Comparison of ENCODE assay signal across 20 cellular contexts in genomic region chr3:14462738-14463137, GRCh38.
DNase-seq lines count a peak whose midpoint lies in the region; ATAC-seq and TF ChIP-seq lines count a peak whose summit lies in the region.
"Had no signal": no experiment of that assay in that cellular context is flagged by ENCODE, and none has a peak within 500 bp of the region (broad histone marks: within the 10 kb centered on the region; RNA-seq: fewer than 3 reads in every experiment).

No MANE protein-coding gene starts in this region.

- H3K4me1 ChIP-seq in CD4-positive, CD25-positive, alpha-beta regulatory T cell (ENCODE audit: control insufficient read depth, insufficient read depth, low read length, poor library complexity, severe bottlenecking) = no peaks in the 10 kb centered on the region
- H3K4me1 ChIP-seq in neural progenitor cell = peaks cover 26% of the 10 kb centered on the region

- peaks cover 86% of the 10 kb centered on the region for H3K36me3 ChIP-seq in CD4-positive, CD25-positive, alpha-beta regulatory T cell (ENCODE audit: control insufficient read depth, insufficient read depth, low read length)
- H3K36me3 ChIP-seq in neural progenitor cell = no peaks in the 10 kb centered on the region

- H3K27me3 Mint-ChIP-seq in CD4-positive, CD25-positive, alpha-beta regulatory T cell = no peaks in the 10 kb centered on the region
- H3K27me3 Mint-ChIP-seq in activated T-helper 2 cell treated with anti-CD3 and anti-CD28 coated beads, Interferon-gamma antibody, Interleukin-2, Interleukin-4, amounts not matched to agents 10 μg/mL and 5 μg/mL and 100 μg/mL, durations not matched to agents 14 hours and 24 hours and 36 hours (ENCODE audit: low read depth) = no peaks in the 10 kb centered on the region
- H3K27me3 Mint-ChIP-seq in neural progenitor cell (ENCODE audit: insufficient read depth, low read depth) = peaks cover 7% of the 10 kb centered on the region

- H3K27ac Mint-ChIP-seq in CD4-positive, CD25-positive, alpha-beta regulatory T cell = peak overlapping the region; percentile 26 to 78 (median 67)
- peak overlapping the region; percentile 29 for H3K27ac Mint-ChIP-seq in activated T-helper 2 cell treated with anti-CD3 and anti-CD28 coated beads, Interferon-gamma antibody, Interleukin-2, Interleukin-4, amounts not matched to agents 10 μg/mL and 5 μg/mL and 100 μg/mL, durations not matched to agents 14 hours and 24 hours and 36 hours
- peak overlapping the region; percentile 43 for H3K27ac Mint-ChIP-seq in neural progenitor cell
- H3K27ac Mint-ChIP-seq: H9 had no signal

- H3K79me2 ChIP-seq in neural progenitor cell (ENCODE audit: low read depth) = no peaks in the 10 kb centered on the region

- no peak for ATAC-seq in CD4-positive, CD25-positive, alpha-beta regulatory T cell (ENCODE audit: low read depth in 2 of 2)
- ATAC-seq: GM12878, sciatic nerve had no signal

- H3K9ac ChIP-seq in neural progenitor cell = no peak overlapping the region

- H3K4me3 ChIP-seq in CD4-positive, CD25-positive, alpha-beta regulatory T cell (ENCODE audit: low read depth, low read length) = no peak overlapping the region
- H3K4me3 ChIP-seq in neural progenitor cell = no peak overlapping the region
- no peak overlapping the region for H3K4me3 ChIP-seq in coronary artery
- H3K4me3 ChIP-seq: GM12878, suprapubic skin had no signal

- intact Hi-C loops in activated T-helper 2 cell treated with anti-CD3 and anti-CD28 coated beads, Interferon-gamma antibody, Interleukin-2, Interleukin-4, amounts not matched to agents 10 μg/mL and 5 μg/mL and 100 μg/mL, durations not matched to agents 14 hours and 24 hours and 36 hours (cut with micrococcal nuclease) = no loop called here

- peaks cover 0 to 5% (median 1%) of the 10 kb centered on the region in 4 donors for H3K4me1 Mint-ChIP-seq in CD4-positive, CD25-positive, alpha-beta regulatory T cell
- H3K4me1 Mint-ChIP-seq in activated T-helper 2 cell treated with anti-CD3 and anti-CD28 coated beads, Interferon-gamma antibody, Interleukin-2, Interleukin-4, amounts not matched to agents 10 μg/mL and 5 μg/mL and 100 μg/mL, durations not matched to agents 14 hours and 24 hours and 36 hours (ENCODE audit: low read depth) = peaks cover 10% of the 10 kb centered on the region
- H3K4me1 Mint-ChIP-seq in neural progenitor cell = peaks cover 37% of the 10 kb centered on the region

- H3F3A ChIP-seq in neural progenitor cell (ENCODE audit: low read depth) = peaks cover 15% of the 10 kb centered on the region

- H3K4me3 Mint-ChIP-seq in CD4-positive, CD25-positive, alpha-beta regulatory T cell = no peak overlapping the region
- H3K4me3 Mint-ChIP-seq in activated T-helper 2 cell treated with anti-CD3 and anti-CD28 coated beads, Interferon-gamma antibody, Interleukin-2, Interleukin-4, amounts not matched to agents 10 μg/mL and 5 μg/mL and 100 μg/mL, durations not matched to agents 14 hours and 24 hours and 36 hours (ENCODE audit: low read depth) = no peak overlapping the region
- H3K4me3 Mint-ChIP-seq in neural progenitor cell = peak overlapping the region; percentile 8
- H3K4me3 Mint-ChIP-seq: H9, immature natural killer cell had no signal

- H2AFZ ChIP-seq in neural progenitor cell (replicated peaks) = no peak overlapping the region

- no peak overlapping the region for H3K27ac ChIP-seq in CD4-positive, CD25-positive, alpha-beta regulatory T cell (ENCODE audit: insufficient read depth, low read length, poor library complexity, severe bottlenecking)
- H3K27ac ChIP-seq in neural progenitor cell (no peak overlapping the region), coronary artery (no peak overlapping the region)
- H3K27ac ChIP-seq: 22Rv1, C4-2B, suprapubic skin had no signal

- peaks cover 24% of the 10 kb centered on the region for H3K36me3 Mint-ChIP-seq in CD4-positive, CD25-positive, alpha-beta regulatory T cell
- peaks cover 47% of the 10 kb centered on the region for H3K36me3 Mint-ChIP-seq in activated T-helper 2 cell treated with anti-CD3 and anti-CD28 coated beads, Interferon-gamma antibody, Interleukin-2, Interleukin-4, amounts not matched to agents 10 μg/mL and 5 μg/mL and 100 μg/mL, durations not matched to agents 14 hours and 24 hours and 36 hours (ENCODE audit: low read depth)
- H3K36me3 Mint-ChIP-seq in neural progenitor cell = peaks cover 6% of the 10 kb centered on the region

- TF ChIP-seq CTCF in neural progenitor cell (IDR thresholded peaks at IDR 0.05) (no peak), coronary artery (IDR thresholded peaks at IDR 0.05) (no peak)

- peak overlapping the region; percentile 39 for H3K4me2 ChIP-seq in neural progenitor cell

- no peaks in the 10 kb centered on the region for H3K27me3 ChIP-seq in CD4-positive, CD25-positive, alpha-beta regulatory T cell (ENCODE audit: control insufficient read depth, insufficient read depth, low read length)
- H3K27me3 ChIP-seq in neural progenitor cell = no peaks in the 10 kb centered on the region
- H3K27me3 ChIP-seq: suprapubic skin had no signal

- H4K20me1 ChIP-seq in neural progenitor cell (ENCODE audit: low read depth) = peaks cover 9% of the 10 kb centered on the region

- peak; percentile 29 for DNase-seq in NCI-H146 (lab: John Stamatoyannopoulos, UW)
- no peak for DNase-seq in NCI-H146 treated with DMSO at 0.1 percent for 48 hours (lab: John Stamatoyannopoulos, UW; ENCODE audit: unreplicated experiment)
- DNase-seq in CD4-positive, CD25-positive, alpha-beta regulatory T cell = no peak
- no peak for DNase-seq in activated T-helper 2 cell treated with anti-CD3 and anti-CD28 coated beads, Interferon-gamma antibody, Interleukin-2, Interleukin-4, amounts not matched to agents 10 μg/mL and 5 μg/mL and 100 μg/mL, durations not matched to agents 14 hours and 24 hours and 36 hours (ENCODE audit: low spot score)
- DNase-seq in neural progenitor cell (ENCODE audit: low spot score) = no peak
- no peak for DNase-seq in coronary artery (ENCODE audit: low spot score)
- DNase-seq in mesenteric fat pad (ENCODE audit: low spot score) = no peak
- no peak for DNase-seq in NCI-H2196 (lab: John Stamatoyannopoulos, UW; ENCODE audit: unreplicated experiment)
- DNase-seq: central memory CD4-positive, alpha-beta T cell; EL; immature natural killer cell; KG1; nucleus accumbens; T-helper 9 cell had no signal

- no peaks in the 10 kb centered on the region for H3K9me3 Mint-ChIP-seq in CD4-positive, CD25-positive, alpha-beta regulatory T cell
- H3K9me3 Mint-ChIP-seq in activated T-helper 2 cell treated with anti-CD3 and anti-CD28 coated beads, Interferon-gamma antibody, Interleukin-2, Interleukin-4, amounts not matched to agents 10 μg/mL and 5 μg/mL and 100 μg/mL, durations not matched to agents 14 hours and 24 hours and 36 hours = no peaks in the 10 kb centered on the region
- H3K9me3 Mint-ChIP-seq in neural progenitor cell = no peaks in the 10 kb centered on the region
- H3K9me3 Mint-ChIP-seq: H9, immature natural killer cell had no signal

- no peaks in the 10 kb centered on the region for H3K9me3 ChIP-seq in CD4-positive, CD25-positive, alpha-beta regulatory T cell (ENCODE audit: control insufficient read depth in 2 of 2, low read length in 2 of 2)
- no peaks in the 10 kb centered on the region for H3K9me3 ChIP-seq in neural progenitor cell (ENCODE audit: low read depth)
- H3K9me3 ChIP-seq: suprapubic skin had no signal
